Comparison of ENCODE assay signal across 14 cellular contexts in the genomic region with DNA sequence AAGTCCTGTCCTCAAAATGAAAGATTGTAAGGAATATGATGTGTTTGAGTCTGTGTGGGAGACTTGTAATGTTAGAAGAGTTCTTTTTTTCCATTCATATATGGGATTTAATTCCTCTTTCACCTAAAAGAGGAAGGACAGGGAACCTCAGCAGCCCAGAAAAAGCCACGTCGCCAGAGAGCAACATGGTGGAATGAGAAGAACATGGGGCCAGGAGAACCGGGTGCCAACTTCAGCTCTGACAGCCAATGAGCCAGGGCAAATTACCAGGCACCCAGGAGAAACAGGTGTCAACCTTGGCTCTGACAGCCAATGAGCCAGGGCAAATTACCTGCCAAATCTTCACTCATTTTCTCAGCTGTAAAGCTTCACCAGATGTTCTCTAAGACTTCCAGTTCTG.
DNase-seq lines count a peak whose midpoint lies in the region; ATAC-seq lines count a peak whose summit lies in the region.
"Had no signal": no experiment of that assay in that cellular context is flagged by ENCODE, and none has a peak within 500 bp of the region (broad histone marks: within the 10 kb centered on the region; RNA-seq: fewer than 3 reads in every experiment).

No MANE protein-coding gene starts in this region.

- peaks cover 17% of the 10 kb centered on the region for H3K4me1 Mint-ChIP-seq in activated CD4-positive, alpha-beta memory T cell treated with anti-CD3 and anti-CD28 coated beads for 36 hours (ENCODE audit: low read depth)
- H3K4me1 Mint-ChIP-seq in activated CD4-positive, alpha-beta memory T cell treated with anti-CD3 and anti-CD28 coated beads, Interleukin-2, amount 10 ng/mL, durations not matched to agents 7 days and 5 days, result no peaks in the 10 kb centered on the region
- H3K4me1 Mint-ChIP-seq in activated naive CD4-positive, alpha-beta T cell treated with anti-CD3 and anti-CD28 coated beads, Interleukin-2, amount 50 U/mL, for 24 hours, result peaks cover 42% of the 10 kb centered on the region
- peaks cover 34% of the 10 kb centered on the region for H3K4me1 Mint-ChIP-seq in activated naive CD8-positive, alpha-beta T cell treated with anti-CD3 and anti-CD28 coated beads for 36 hours

- peak overlapping the region; percentile 6 for H3K27ac Mint-ChIP-seq in activated CD4-positive, alpha-beta memory T cell treated with anti-CD3 and anti-CD28 coated beads for 36 hours
- H3K27ac Mint-ChIP-seq in activated CD4-positive, alpha-beta memory T cell treated with anti-CD3 and anti-CD28 coated beads, Interleukin-2, amount 10 ng/mL, durations not matched to agents 7 days and 5 days, result no peak overlapping the region
- H3K27ac Mint-ChIP-seq in activated naive CD4-positive, alpha-beta T cell treated with anti-CD3 and anti-CD28 coated beads, Interleukin-2, amount 50 U/mL, for 24 hours, result peak overlapping the region; percentile 80
- H3K27ac Mint-ChIP-seq in activated naive CD8-positive, alpha-beta T cell treated with anti-CD3 and anti-CD28 coated beads for 36 hours, result peak overlapping the region; percentile 69
- H3K27ac Mint-ChIP-seq: CD4-positive, alpha-beta T cell had no signal

- POLR2A ChIA-PET in activated CD4-positive, alpha-beta memory T cell treated with anti-CD3 and anti-CD28 coated beads for 36 hours (lab: Charles Lee), result no interaction called here
- POLR2A ChIA-PET in activated CD4-positive, alpha-beta memory T cell treated with anti-CD3 and anti-CD28 coated beads, Interleukin-2, amount 10 ng/mL, durations not matched to agents 7 days and 5 days (lab: Charles Lee), result no interaction called here

- DNase-seq in activated CD4-positive, alpha-beta memory T cell treated with anti-CD3 and anti-CD28 coated beads for 36 hours, result no peak
- no peak for DNase-seq in activated CD4-positive, alpha-beta memory T cell treated with anti-CD3 and anti-CD28 coated beads, Interleukin-2, amount 10 ng/mL, durations not matched to agents 7 days and 5 days
- DNase-seq in activated naive CD4-positive, alpha-beta T cell treated with Interleukin-2 at 50 U/mL for 16 hours, result no peak
- DNase-seq in activated naive CD8-positive, alpha-beta T cell treated with anti-CD3 and anti-CD28 coated beads for 36 hours, result no peak
- DNase-seq in HuH-7 (ENCODE audit: low spot score), result no peak
- DNase-seq: AML-193; CD4-positive, alpha-beta T cell; DMS153; DMS79; GDM1; GM23248 had no signal

- intact Hi-C loops in activated CD4-positive, alpha-beta memory T cell treated with anti-CD3 and anti-CD28 coated beads for 36 hours (cut with micrococcal nuclease), result no loop called here

- H3K27me3 Mint-ChIP-seq in activated CD4-positive, alpha-beta memory T cell treated with anti-CD3 and anti-CD28 coated beads for 36 hours, result no peaks in the 10 kb centered on the region
- H3K27me3 Mint-ChIP-seq in activated CD4-positive, alpha-beta memory T cell treated with anti-CD3 and anti-CD28 coated beads, Interleukin-2, amount 10 ng/mL, durations not matched to agents 7 days and 5 days, result no peaks in the 10 kb centered on the region
- H3K27me3 Mint-ChIP-seq in activated naive CD4-positive, alpha-beta T cell treated with anti-CD3 and anti-CD28 coated beads, Interleukin-2, amount 50 U/mL, for 24 hours, result no peaks in the 10 kb centered on the region
- no peaks in the 10 kb centered on the region for H3K27me3 Mint-ChIP-seq in activated naive CD8-positive, alpha-beta T cell treated with anti-CD3 and anti-CD28 coated beads for 36 hours
- H3K27me3 Mint-ChIP-seq: CD4-positive, alpha-beta T cell had no signal

- H3K9me3 Mint-ChIP-seq in activated CD4-positive, alpha-beta memory T cell treated with anti-CD3 and anti-CD28 coated beads for 36 hours, result no peaks in the 10 kb centered on the region
- H3K9me3 Mint-ChIP-seq in activated CD4-positive, alpha-beta memory T cell treated with anti-CD3 and anti-CD28 coated beads, Interleukin-2, amount 10 ng/mL, durations not matched to agents 7 days and 5 days, result no peaks in the 10 kb centered on the region
- H3K9me3 Mint-ChIP-seq in activated naive CD4-positive, alpha-beta T cell treated with anti-CD3 and anti-CD28 coated beads, Interleukin-2, amount 50 U/mL, for 24 hours, result peaks cover 8% of the 10 kb centered on the region
- H3K9me3 Mint-ChIP-seq in activated naive CD8-positive, alpha-beta T cell treated with anti-CD3 and anti-CD28 coated beads for 36 hours, result no peaks in the 10 kb centered on the region
- H3K9me3 Mint-ChIP-seq: CD4-positive, alpha-beta T cell had no signal

- no peaks in the 10 kb centered on the region for H3K36me3 Mint-ChIP-seq in activated CD4-positive, alpha-beta memory T cell treated with anti-CD3 and anti-CD28 coated beads for 36 hours
- no peaks in the 10 kb centered on the region for H3K36me3 Mint-ChIP-seq in activated CD4-positive, alpha-beta memory T cell treated with anti-CD3 and anti-CD28 coated beads, Interleukin-2, amount 10 ng/mL, durations not matched to agents 7 days and 5 days (ENCODE audit: low read depth)
- H3K36me3 Mint-ChIP-seq in activated naive CD4-positive, alpha-beta T cell treated with anti-CD3 and anti-CD28 coated beads, Interleukin-2, amount 50 U/mL, for 24 hours, result no peaks in the 10 kb centered on the region
- H3K36me3 Mint-ChIP-seq in activated naive CD8-positive, alpha-beta T cell treated with anti-CD3 and anti-CD28 coated beads for 36 hours, result peaks cover 8% of the 10 kb centered on the region

- CTCF ChIA-PET in activated CD4-positive, alpha-beta memory T cell treated with anti-CD3 and anti-CD28 coated beads for 36 hours (lab: Charles Lee), result interaction anchor here (0.8 kb wide), 1 partner anchor 151 kb away, joined by 4 read pairs; no protein-coding TSS in a partner anchor
- CTCF ChIA-PET in activated CD4-positive, alpha-beta memory T cell treated with anti-CD3 and anti-CD28 coated beads, Interleukin-2, amount 10 ng/mL, durations not matched to agents 7 days and 5 days (lab: Charles Lee), result no interaction called here

- H3K4me3 Mint-ChIP-seq in activated CD4-positive, alpha-beta memory T cell treated with anti-CD3 and anti-CD28 coated beads for 36 hours, result no peak overlapping the region
- H3K4me3 Mint-ChIP-seq in activated CD4-positive, alpha-beta memory T cell treated with anti-CD3 and anti-CD28 coated beads, Interleukin-2, amount 10 ng/mL, durations not matched to agents 7 days and 5 days, result no peak overlapping the region
- H3K4me3 Mint-ChIP-seq in activated naive CD4-positive, alpha-beta T cell treated with anti-CD3 and anti-CD28 coated beads, Interleukin-2, amount 50 U/mL, for 24 hours, result peak overlapping the region; percentile 15
- no peak overlapping the region for H3K4me3 Mint-ChIP-seq in activated naive CD8-positive, alpha-beta T cell treated with anti-CD3 and anti-CD28 coated beads for 36 hours
- H3K4me3 Mint-ChIP-seq: CD4-positive, alpha-beta T cell had no signal

- ATAC-seq in HG03095 (IDR thresholded peaks at IDR 0.05; ENCODE audit: unreplicated experiment), result no peak
- ATAC-seq: A549 had no signal
